ENCODE assay signal across 22 cellular contexts in the genomic region with DNA sequence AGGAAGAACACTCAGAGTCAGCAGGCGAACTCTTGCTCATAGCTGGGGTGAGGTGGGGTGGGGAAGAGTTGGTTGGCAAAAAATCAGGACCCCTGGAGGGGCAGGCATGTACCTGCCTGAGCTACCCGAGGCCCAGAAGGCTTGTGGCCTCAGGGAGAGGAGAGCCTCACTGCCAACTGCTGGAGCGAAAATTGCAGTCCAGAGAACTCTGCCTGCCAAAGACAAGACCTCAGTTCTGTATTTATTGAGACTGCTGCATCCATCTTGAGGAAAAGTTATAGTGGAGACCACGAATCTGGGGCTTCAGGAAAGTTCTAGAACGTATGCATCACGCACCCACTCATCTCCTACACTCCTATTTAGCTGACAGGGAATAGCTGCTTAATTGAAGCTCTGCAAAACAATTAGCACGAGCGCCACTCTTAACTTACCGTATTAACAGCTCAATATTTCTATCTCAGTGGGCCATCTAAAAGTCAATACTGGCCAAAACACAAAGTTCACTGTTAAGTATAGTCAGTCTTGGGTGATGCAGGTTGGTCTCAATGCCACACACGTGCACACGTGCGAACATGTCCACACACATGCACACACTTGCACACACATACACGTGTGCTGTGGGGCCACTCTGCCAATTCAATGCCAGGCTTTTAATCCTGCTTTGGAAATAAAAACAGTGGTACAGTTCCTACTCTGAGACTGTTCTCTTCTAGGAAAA.
DNase-seq lines count a peak whose midpoint lies in the region; ATAC-seq and TF ChIP-seq lines count a peak whose summit lies in the region.
"Had no signal": no experiment of that assay in that cellular context is flagged by ENCODE, and none has a peak within 500 bp of the region (broad histone marks: within the 10 kb centered on the region; RNA-seq: fewer than 3 reads in every experiment).

No MANE protein-coding gene starts in this region.

- ATAC-seq in activated CD8-positive, alpha-beta memory T cell treated with anti-CD3 and anti-CD28 coated beads, Interleukin-2, amount 10 ng/mL, durations not matched to agents 7 days and 5 days: no peak
- ATAC-seq in stimulated activated effector memory CD8-positive, alpha-beta T cell treated with anti-CD3 and anti-CD28 coated beads, Interleukin-12 subunit alpha, Interleukin-12 subunit beta, amount 100 ng/mL, for 72 hours: no peak
- no peak for ATAC-seq in activated CD4-positive, alpha-beta T cell treated with anti-CD3 and anti-CD28 coated beads for 36 hours
- no peak for ATAC-seq in HG02588 (IDR thresholded peaks at IDR 0.05; ENCODE audit: unreplicated experiment)
- ATAC-seq: A549; natural killer cell treated with Interleukin-12 subunit alpha and Interleukin-12 subunit beta and Interleukin-15 and Interleukin-18, amount 100 ng/mL, for 72 hours had no signal

- 96% methylated on average over 13 of the region's 13 CpGs for WGBS in mesenchymal stem cell

- no peaks in the 10 kb centered on the region for H3K36me3 Mint-ChIP-seq in activated CD8-positive, alpha-beta memory T cell treated with anti-CD3 and anti-CD28 coated beads, Interleukin-2, amount 10 ng/mL, durations not matched to agents 7 days and 5 days
- peaks cover 20% of the 10 kb centered on the region for H3K36me3 Mint-ChIP-seq in brain
- H3K36me3 Mint-ChIP-seq in stimulated activated effector memory CD8-positive, alpha-beta T cell treated with anti-CD3 and anti-CD28 coated beads, Interleukin-12 subunit alpha, Interleukin-12 subunit beta, amount 100 ng/mL, for 72 hours: no peaks in the 10 kb centered on the region
- no peaks in the 10 kb centered on the region for H3K36me3 Mint-ChIP-seq in activated CD4-positive, alpha-beta T cell treated with anti-CD3 and anti-CD28 coated beads for 36 hours (ENCODE audit: low read depth)
- H3K36me3 Mint-ChIP-seq: natural killer cell treated with Interleukin-12 subunit alpha and Interleukin-12 subunit beta and Interleukin-15 and Interleukin-18, amount 100 ng/mL, for 72 hours had no signal

- H2BK12ac ChIP-seq in mesenchymal stem cell (ENCODE audit: low read length in 2 of 2): no peak overlapping the region

- no peak overlapping the region for H3K4me2 ChIP-seq in mesenchymal stem cell (ENCODE audit: low read length, poor library complexity, severe bottlenecking)
- H3K4me2 ChIP-seq: A549, BLaER1 had no signal

- DNase-seq in activated CD8-positive, alpha-beta memory T cell treated with anti-CD3 and anti-CD28 coated beads, Interleukin-2, amount 10 ng/mL, durations not matched to agents 7 days and 5 days: peak; percentile 35
- no peak for DNase-seq in activated CD8-positive, alpha-beta memory T cell treated with anti-CD3 and anti-CD28 coated beads, Interleukin-2, amount 50 U/mL, for 48 hours
- DNase-seq in mesenchymal stem cell: no peak
- no peak for DNase-seq in stimulated activated effector memory CD8-positive, alpha-beta T cell treated with anti-CD3 and anti-CD28 coated beads, Interleukin-12 subunit alpha, Interleukin-12 subunit beta, amount 100 ng/mL, for 72 hours (ENCODE audit: low spot score in 2 of 2)
- DNase-seq in activated CD4-positive, alpha-beta T cell treated with anti-CD3 and anti-CD28 coated beads for 36 hours: no peak
- DNase-seq in tibial artery: no peak
- DNase-seq: activated CD4-positive, alpha-beta T cell treated with anti-CD3 and anti-CD28 coated beads, Interleukin-2, amount 10 ng/mL, durations not matched to agents 24 days and 14 days; activated effector memory CD4-positive, alpha-beta T cell treated with anti-CD3 and anti-CD28 coated beads, Interleukin-2, amount 50 U/mL, for 16 hours; central memory CD4-positive, alpha-beta T cell; foreskin melanocyte; HFFc6; mesendoderm; NCI-H1105; NCI-H526; SHP77 had no signal

- H3K4me3 Mint-ChIP-seq in activated CD8-positive, alpha-beta memory T cell treated with anti-CD3 and anti-CD28 coated beads, Interleukin-2, amount 10 ng/mL, durations not matched to agents 7 days and 5 days: no peak overlapping the region
- no peak overlapping the region for H3K4me3 Mint-ChIP-seq in brain
- no peak overlapping the region for H3K4me3 Mint-ChIP-seq in stimulated activated effector memory CD8-positive, alpha-beta T cell treated with anti-CD3 and anti-CD28 coated beads, Interleukin-12 subunit alpha, Interleukin-12 subunit beta, amount 100 ng/mL, for 72 hours
- H3K4me3 Mint-ChIP-seq in activated CD4-positive, alpha-beta T cell treated with anti-CD3 and anti-CD28 coated beads for 36 hours: no peak overlapping the region
- H3K4me3 Mint-ChIP-seq: activated CD4-positive, alpha-beta T cell treated with anti-CD3 and anti-CD28 coated beads, Interleukin-2, amount 10 ng/mL, durations not matched to agents 24 days and 14 days; HFFc6; natural killer cell treated with Interleukin-12 subunit alpha and Interleukin-12 subunit beta and Interleukin-15 and Interleukin-18, amount 100 ng/mL, for 72 hours had no signal

- H3K9ac ChIP-seq in mesenchymal stem cell (ENCODE audit: low read length): peak overlapping the region; percentile 11

- H3K27me3 Mint-ChIP-seq in activated CD8-positive, alpha-beta memory T cell treated with anti-CD3 and anti-CD28 coated beads, Interleukin-2, amount 10 ng/mL, durations not matched to agents 7 days and 5 days: peaks cover 28% of the 10 kb centered on the region
- peaks cover 3% of the 10 kb centered on the region for H3K27me3 Mint-ChIP-seq in brain
- no peaks in the 10 kb centered on the region for H3K27me3 Mint-ChIP-seq in activated CD4-positive, alpha-beta T cell treated with anti-CD3 and anti-CD28 coated beads for 36 hours

- H2BK15ac ChIP-seq in mesenchymal stem cell (ENCODE audit: low read depth, poor library complexity, severe bottlenecking): no peak overlapping the region

- no peaks in the 10 kb centered on the region for H3K27me3 ChIP-seq in mesenchymal stem cell (ENCODE audit: control insufficient read depth in 1 of 2, insufficient read depth in 1 of 2, low read length in 2 of 2)
- H3K27me3 ChIP-seq in tibial artery: no peaks in the 10 kb centered on the region
- H3K27me3 ChIP-seq: adrenal gland, BLaER1 had no signal

- H3K14ac ChIP-seq in mesenchymal stem cell (ENCODE audit: low read length in 2 of 2): no peak overlapping the region

- peaks cover 6% of the 10 kb centered on the region for H3K4me1 Mint-ChIP-seq in activated CD8-positive, alpha-beta memory T cell treated with anti-CD3 and anti-CD28 coated beads, Interleukin-2, amount 10 ng/mL, durations not matched to agents 7 days and 5 days
- H3K4me1 Mint-ChIP-seq in brain: peaks cover 66% of the 10 kb centered on the region
- no peaks in the 10 kb centered on the region for H3K4me1 Mint-ChIP-seq in stimulated activated effector memory CD8-positive, alpha-beta T cell treated with anti-CD3 and anti-CD28 coated beads, Interleukin-12 subunit alpha, Interleukin-12 subunit beta, amount 100 ng/mL, for 72 hours
- H3K4me1 Mint-ChIP-seq in activated CD4-positive, alpha-beta T cell treated with anti-CD3 and anti-CD28 coated beads for 36 hours: no peaks in the 10 kb centered on the region

- H3K27ac Mint-ChIP-seq in activated CD8-positive, alpha-beta memory T cell treated with anti-CD3 and anti-CD28 coated beads, Interleukin-2, amount 10 ng/mL, durations not matched to agents 7 days and 5 days: no peak overlapping the region
- peak overlapping the region; percentile 50 to 88 (median 60) for H3K27ac Mint-ChIP-seq in brain
- peak overlapping the region; percentile 27 for H3K27ac Mint-ChIP-seq in stimulated activated effector memory CD8-positive, alpha-beta T cell treated with anti-CD3 and anti-CD28 coated beads, Interleukin-12 subunit alpha, Interleukin-12 subunit beta, amount 100 ng/mL, for 72 hours
- no peak overlapping the region for H3K27ac Mint-ChIP-seq in activated CD4-positive, alpha-beta T cell treated with anti-CD3 and anti-CD28 coated beads for 36 hours
- H3K27ac Mint-ChIP-seq: activated CD4-positive, alpha-beta T cell treated with anti-CD3 and anti-CD28 coated beads, Interleukin-2, amount 10 ng/mL, durations not matched to agents 24 days and 14 days; HFFc6; natural killer cell treated with Interleukin-12 subunit alpha and Interleukin-12 subunit beta and Interleukin-15 and Interleukin-18, amount 100 ng/mL, for 72 hours had no signal

- H2AK5ac ChIP-seq in mesenchymal stem cell (ENCODE audit: low read length, severe bottlenecking): no peak overlapping the region

- intact Hi-C loops in activated CD4-positive, alpha-beta T cell treated with anti-CD3 and anti-CD28 coated beads for 36 hours (cut with DNase I, micrococcal nuclease): loop anchor here (5.0 kb wide), 3 partner anchors 45 to 485 kb away; no protein-coding TSS in a partner anchor
- intact Hi-C loops in tibial artery (cut with DNase I; ENCODE audit: low total_unique reads): loop anchor here (5.0 to 10.0 kb wide), 2 partner anchors 63 to 210 kb away; no protein-coding TSS in a partner anchor

- H3K23ac ChIP-seq in mesenchymal stem cell (ENCODE audit: low read length in 2 of 2): no peak overlapping the region

- no peaks in the 10 kb centered on the region for H3K9me3 Mint-ChIP-seq in activated CD8-positive, alpha-beta memory T cell treated with anti-CD3 and anti-CD28 coated beads, Interleukin-2, amount 10 ng/mL, durations not matched to agents 7 days and 5 days (ENCODE audit: low read depth)
- H3K9me3 Mint-ChIP-seq in brain: peaks cover 0 to 3% (median 0%) of the 10 kb centered on the region in 5 experiments
- H3K9me3 Mint-ChIP-seq in stimulated activated effector memory CD8-positive, alpha-beta T cell treated with anti-CD3 and anti-CD28 coated beads, Interleukin-12 subunit alpha, Interleukin-12 subunit beta, amount 100 ng/mL, for 72 hours: no peaks in the 10 kb centered on the region
- no peaks in the 10 kb centered on the region for H3K9me3 Mint-ChIP-seq in activated CD4-positive, alpha-beta T cell treated with anti-CD3 and anti-CD28 coated beads for 36 hours (ENCODE audit: low read depth)
- H3K9me3 Mint-ChIP-seq: activated CD4-positive, alpha-beta T cell treated with anti-CD3 and anti-CD28 coated beads, Interleukin-2, amount 10 ng/mL, durations not matched to agents 24 days and 14 days; HFFc6; natural killer cell treated with Interleukin-12 subunit alpha and Interleukin-12 subunit beta and Interleukin-15 and Interleukin-18, amount 100 ng/mL, for 72 hours had no signal

- H3K4me1 ChIP-seq in mesenchymal stem cell (ENCODE audit: control insufficient read depth, insufficient read depth, low read depth, low read length) (peaks cover 23% of the 10 kb centered on the region), tibial artery (peaks cover 0 to 51% (median 36%) of the 10 kb centered on the region in 4 donors)

- H3K4ac ChIP-seq in mesenchymal stem cell (ENCODE audit: low read depth in 1 of 2, low read length in 2 of 2): no peak overlapping the region

- TF ChIP-seq CTCF in brain (conservative IDR thresholded peaks at IDR 0.05) (no peak), tibial artery (IDR thresholded peaks at IDR 0.05) (no peak)

- peaks cover 61% of the 10 kb centered on the region for H3K79me1 ChIP-seq in mesenchymal stem cell (replicated peaks; ENCODE audit: low read length, poor library complexity, severe bottlenecking)

- H3K27ac ChIP-seq in mesenchymal stem cell (ENCODE audit: low read length, poor library complexity, severe bottlenecking): no peak overlapping the region
- peak overlapping the region in 1 of 2 donors; percentile 31 for H3K27ac ChIP-seq in tibial artery
- H3K27ac ChIP-seq: A549, adrenal gland, epithelial cell of prostate had no signal

- no peak overlapping the region for H2BK120ac ChIP-seq in mesenchymal stem cell (ENCODE audit: low read depth, low read length)

- no peak overlapping the region for H3K18ac ChIP-seq in mesenchymal stem cell (ENCODE audit: low read depth in 1 of 2, low read length in 2 of 2)

- H2AFZ ChIP-seq in mesenchymal stem cell (ENCODE audit: low read depth, low read length): no peak overlapping the region

- no peak overlapping the region for H4K91ac ChIP-seq in mesenchymal stem cell (ENCODE audit: low read length)

- CTCF ChIA-PET in activated CD8-positive, alpha-beta memory T cell treated with anti-CD3 and anti-CD28 coated beads, Interleukin-2, amount 10 ng/mL, durations not matched to agents 7 days and 5 days (lab: Charles Lee): interaction anchor here (0.8 to 8.2 kb wide), 6 partner anchors 10 to 464 kb away, joined by 3 to 77 read pairs (median 10); no protein-coding TSS in a partner anchor
- CTCF ChIA-PET in activated CD4-positive, alpha-beta T cell treated with anti-CD3 and anti-CD28 coated beads for 36 hours (lab: Charles Lee): interaction anchor here (0.9 to 6.8 kb wide), 3 partner anchors 44 to 583 kb away, joined by 3 to 56 read pairs (median 3); no protein-coding TSS in a partner anchor

- H4K8ac ChIP-seq in mesenchymal stem cell (ENCODE audit: low read length): no peak overlapping the region

- POLR2A ChIA-PET in activated CD4-positive, alpha-beta T cell treated with anti-CD3 and anti-CD28 coated beads for 36 hours (lab: Charles Lee): no interaction called here

- no peak overlapping the region for H3K4me3 ChIP-seq in mesenchymal stem cell (ENCODE audit: insufficient read depth in 1 of 2, low read depth in 1 of 2, low read length in 2 of 2)
- H3K4me3 ChIP-seq in tibial artery: no peak overlapping the region
- H3K4me3 ChIP-seq: A549, adrenal gland, BLaER1 had no signal

- no peaks in the 10 kb centered on the region for H3K9me3 ChIP-seq in mesenchymal stem cell (ENCODE audit: control insufficient read depth, low read length)
- no peaks in the 10 kb centered on the region for H3K9me3 ChIP-seq in tibial artery
- H3K9me3 ChIP-seq: A549, adrenal gland, BLaER1 had no signal

- H3K36me3 ChIP-seq in mesenchymal stem cell (ENCODE audit: control insufficient read depth in 1 of 2, insufficient read depth in 2 of 2, low read depth in 1 of 2, low read length in 2 of 2) (peaks cover 19 to 34% of the 10 kb centered on the region in 2 experiments), tibial artery (peaks cover 0 to 23% (median 15%) of the 10 kb centered on the region in 3 donors)

- no peak overlapping the region for H2BK5ac ChIP-seq in mesenchymal stem cell (ENCODE audit: low read depth, low read length, poor library complexity, severe bottlenecking)

Comparison
In these comparisons a context has a peak if more than half of its experiments do, and no peak if none do; other contexts are left out.
1. H3K27ac Mint-ChIP-seq: peak in brain (5 of 5) and stimulated activated effector memory CD8-positive, alpha-beta T cell treated with anti-CD3 and anti-CD28 coated beads, Interleukin-12 subunit alpha, Interleukin-12 subunit beta, amount 100 ng/mL, for 72 hours (single experiment); none in activated CD8-positive, alpha-beta memory T cell treated with anti-CD3 and anti-CD28 coated beads, Interleukin-2, amount 10 ng/mL, durations not matched to agents 7 days and 5 days (single experiment) and activated CD4-positive, alpha-beta T cell treated with anti-CD3 and anti-CD28 coated beads for 36 hours (single experiment).